1 cellular context compared by ENCODE assay signal in the genomic region with DNA sequence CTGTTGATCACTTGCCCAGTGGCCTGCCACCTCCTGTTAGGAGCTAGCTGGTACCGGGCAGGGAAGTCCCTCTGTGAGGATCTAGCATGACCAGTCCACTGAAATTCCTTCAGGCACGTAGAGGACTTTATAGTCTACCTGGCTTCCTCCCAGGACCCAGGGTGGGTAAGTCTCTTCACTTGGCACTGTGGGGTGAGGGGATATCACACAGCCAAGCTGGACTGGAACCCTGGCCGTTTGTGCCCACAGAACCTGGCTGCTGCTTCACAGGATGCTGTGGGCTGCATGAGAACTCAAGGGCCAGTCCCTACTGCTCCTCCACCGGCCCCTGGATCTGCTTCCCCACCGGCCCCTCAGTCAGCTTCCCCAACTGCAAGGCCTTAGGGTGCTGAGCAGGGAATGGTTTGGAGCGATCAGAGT.
TF ChIP-seq lines count a peak whose summit lies in the region.

No MANE protein-coding gene starts in this region.

TF ChIP-seq in WTC11, 78 proteins besides CTCF, POLR2A, EP300 and RAD21 (continued from another document):
- TF ChIP-seq, protein P1, sequence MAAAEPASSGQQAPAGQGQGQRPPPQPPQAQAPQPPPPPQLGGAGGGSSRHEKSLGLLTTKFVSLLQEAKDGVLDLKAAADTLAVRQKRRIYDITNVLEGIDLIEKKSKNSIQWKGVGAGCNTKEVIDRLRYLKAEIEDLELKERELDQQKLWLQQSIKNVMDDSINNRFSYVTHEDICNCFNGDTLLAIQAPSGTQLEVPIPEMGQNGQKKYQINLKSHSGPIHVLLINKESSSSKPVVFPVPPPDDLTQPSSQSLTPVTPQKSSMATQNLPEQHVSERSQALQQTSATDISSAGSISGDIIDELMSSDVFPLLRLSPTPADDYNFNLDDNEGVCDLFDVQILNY (CRISPR knock-in tag; IDR thresholded peaks at IDR 0.05): no peak
- TF ChIP-seq TEAD4 (CRISPR knock-in tag; IDR thresholded peaks at IDR 0.05): no peak
- TF ChIP-seq HMGA2 (CRISPR knock-in tag; IDR thresholded peaks at IDR 0.05): no peak
- no peak for TF ChIP-seq JAZF1 (CRISPR knock-in tag; IDR thresholded peaks at IDR 0.05)
- no peak for TF ChIP-seq ZNF263 (CRISPR knock-in tag; IDR thresholded peaks at IDR 0.05; ENCODE audit: low read depth)
- no peak for TF ChIP-seq MYBL2 (CRISPR knock-in tag; IDR thresholded peaks at IDR 0.05)
- TF ChIP-seq, protein P2, sequence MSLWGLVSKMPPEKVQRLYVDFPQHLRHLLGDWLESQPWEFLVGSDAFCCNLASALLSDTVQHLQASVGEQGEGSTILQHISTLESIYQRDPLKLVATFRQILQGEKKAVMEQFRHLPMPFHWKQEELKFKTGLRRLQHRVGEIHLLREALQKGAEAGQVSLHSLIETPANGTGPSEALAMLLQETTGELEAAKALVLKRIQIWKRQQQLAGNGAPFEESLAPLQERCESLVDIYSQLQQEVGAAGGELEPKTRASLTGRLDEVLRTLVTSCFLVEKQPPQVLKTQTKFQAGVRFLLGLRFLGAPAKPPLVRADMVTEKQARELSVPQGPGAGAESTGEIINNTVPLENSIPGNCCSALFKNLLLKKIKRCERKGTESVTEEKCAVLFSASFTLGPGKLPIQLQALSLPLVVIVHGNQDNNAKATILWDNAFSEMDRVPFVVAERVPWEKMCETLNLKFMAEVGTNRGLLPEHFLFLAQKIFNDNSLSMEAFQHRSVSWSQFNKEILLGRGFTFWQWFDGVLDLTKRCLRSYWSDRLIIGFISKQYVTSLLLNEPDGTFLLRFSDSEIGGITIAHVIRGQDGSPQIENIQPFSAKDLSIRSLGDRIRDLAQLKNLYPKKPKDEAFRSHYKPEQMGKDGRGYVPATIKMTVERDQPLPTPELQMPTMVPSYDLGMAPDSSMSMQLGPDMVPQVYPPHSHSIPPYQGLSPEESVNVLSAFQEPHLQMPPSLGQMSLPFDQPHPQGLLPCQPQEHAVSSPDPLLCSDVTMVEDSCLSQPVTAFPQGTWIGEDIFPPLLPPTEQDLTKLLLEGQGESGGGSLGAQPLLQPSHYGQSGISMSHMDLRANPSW (CRISPR knock-in tag; conservative IDR thresholded peaks at IDR 0.05; ENCODE audit: low read depth): no peak
- TF ChIP-seq, protein P3, sequence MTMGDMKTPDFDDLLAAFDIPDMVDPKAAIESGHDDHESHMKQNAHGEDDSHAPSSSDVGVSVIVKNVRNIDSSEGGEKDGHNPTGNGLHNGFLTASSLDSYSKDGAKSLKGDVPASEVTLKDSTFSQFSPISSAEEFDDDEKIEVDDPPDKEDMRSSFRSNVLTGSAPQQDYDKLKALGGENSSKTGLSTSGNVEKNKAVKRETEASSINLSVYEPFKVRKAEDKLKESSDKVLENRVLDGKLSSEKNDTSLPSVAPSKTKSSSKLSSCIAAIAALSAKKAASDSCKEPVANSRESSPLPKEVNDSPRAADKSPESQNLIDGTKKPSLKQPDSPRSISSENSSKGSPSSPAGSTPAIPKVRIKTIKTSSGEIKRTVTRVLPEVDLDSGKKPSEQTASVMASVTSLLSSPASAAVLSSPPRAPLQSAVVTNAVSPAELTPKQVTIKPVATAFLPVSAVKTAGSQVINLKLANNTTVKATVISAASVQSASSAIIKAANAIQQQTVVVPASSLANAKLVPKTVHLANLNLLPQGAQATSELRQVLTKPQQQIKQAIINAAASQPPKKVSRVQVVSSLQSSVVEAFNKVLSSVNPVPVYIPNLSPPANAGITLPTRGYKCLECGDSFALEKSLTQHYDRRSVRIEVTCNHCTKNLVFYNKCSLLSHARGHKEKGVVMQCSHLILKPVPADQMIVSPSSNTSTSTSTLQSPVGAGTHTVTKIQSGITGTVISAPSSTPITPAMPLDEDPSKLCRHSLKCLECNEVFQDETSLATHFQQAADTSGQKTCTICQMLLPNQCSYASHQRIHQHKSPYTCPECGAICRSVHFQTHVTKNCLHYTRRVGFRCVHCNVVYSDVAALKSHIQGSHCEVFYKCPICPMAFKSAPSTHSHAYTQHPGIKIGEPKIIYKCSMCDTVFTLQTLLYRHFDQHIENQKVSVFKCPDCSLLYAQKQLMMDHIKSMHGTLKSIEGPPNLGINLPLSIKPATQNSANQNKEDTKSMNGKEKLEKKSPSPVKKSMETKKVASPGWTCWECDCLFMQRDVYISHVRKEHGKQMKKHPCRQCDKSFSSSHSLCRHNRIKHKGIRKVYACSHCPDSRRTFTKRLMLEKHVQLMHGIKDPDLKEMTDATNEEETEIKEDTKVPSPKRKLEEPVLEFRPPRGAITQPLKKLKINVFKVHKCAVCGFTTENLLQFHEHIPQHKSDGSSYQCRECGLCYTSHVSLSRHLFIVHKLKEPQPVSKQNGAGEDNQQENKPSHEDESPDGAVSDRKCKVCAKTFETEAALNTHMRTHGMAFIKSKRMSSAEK (CRISPR knock-in tag; IDR thresholded peaks at IDR 0.05; ENCODE audit: borderline replicate concordance): no peak
- TF ChIP-seq, protein P4, sequence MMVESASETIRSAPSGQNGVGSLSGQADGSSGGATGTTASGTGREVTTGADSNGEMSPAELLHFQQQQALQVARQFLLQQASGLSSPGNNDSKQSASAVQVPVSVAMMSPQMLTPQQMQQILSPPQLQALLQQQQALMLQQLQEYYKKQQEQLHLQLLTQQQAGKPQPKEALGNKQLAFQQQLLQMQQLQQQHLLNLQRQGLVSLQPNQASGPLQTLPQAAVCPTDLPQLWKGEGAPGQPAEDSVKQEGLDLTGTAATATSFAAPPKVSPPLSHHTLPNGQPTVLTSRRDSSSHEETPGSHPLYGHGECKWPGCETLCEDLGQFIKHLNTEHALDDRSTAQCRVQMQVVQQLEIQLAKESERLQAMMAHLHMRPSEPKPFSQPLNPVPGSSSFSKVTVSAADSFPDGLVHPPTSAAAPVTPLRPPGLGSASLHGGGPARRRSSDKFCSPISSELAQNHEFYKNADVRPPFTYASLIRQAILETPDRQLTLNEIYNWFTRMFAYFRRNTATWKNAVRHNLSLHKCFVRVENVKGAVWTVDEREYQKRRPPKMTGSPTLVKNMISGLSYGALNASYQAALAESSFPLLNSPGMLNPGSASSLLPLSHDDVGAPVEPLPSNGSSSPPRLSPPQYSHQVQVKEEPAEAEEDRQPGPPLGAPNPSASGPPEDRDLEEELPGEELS (CRISPR knock-in tag; IDR thresholded peaks at IDR 0.05): no peak
- TF ChIP-seq NR3C1 (CRISPR knock-in tag; conservative IDR thresholded peaks at IDR 0.05; ENCODE audit: low read depth): no peak
- no peak for TF ChIP-seq CBFB (CRISPR knock-in tag; IDR thresholded peaks at IDR 0.05; ENCODE audit: low read depth)
- TF ChIP-seq TEAD1 (CRISPR knock-in tag; IDR thresholded peaks at IDR 0.05): no peak
- TF ChIP-seq RORB (CRISPR knock-in tag; IDR thresholded peaks at IDR 0.05): no peak
TF ChIP-seq in WTC11: peak in this region for 0.
